In the genomic region with DNA sequence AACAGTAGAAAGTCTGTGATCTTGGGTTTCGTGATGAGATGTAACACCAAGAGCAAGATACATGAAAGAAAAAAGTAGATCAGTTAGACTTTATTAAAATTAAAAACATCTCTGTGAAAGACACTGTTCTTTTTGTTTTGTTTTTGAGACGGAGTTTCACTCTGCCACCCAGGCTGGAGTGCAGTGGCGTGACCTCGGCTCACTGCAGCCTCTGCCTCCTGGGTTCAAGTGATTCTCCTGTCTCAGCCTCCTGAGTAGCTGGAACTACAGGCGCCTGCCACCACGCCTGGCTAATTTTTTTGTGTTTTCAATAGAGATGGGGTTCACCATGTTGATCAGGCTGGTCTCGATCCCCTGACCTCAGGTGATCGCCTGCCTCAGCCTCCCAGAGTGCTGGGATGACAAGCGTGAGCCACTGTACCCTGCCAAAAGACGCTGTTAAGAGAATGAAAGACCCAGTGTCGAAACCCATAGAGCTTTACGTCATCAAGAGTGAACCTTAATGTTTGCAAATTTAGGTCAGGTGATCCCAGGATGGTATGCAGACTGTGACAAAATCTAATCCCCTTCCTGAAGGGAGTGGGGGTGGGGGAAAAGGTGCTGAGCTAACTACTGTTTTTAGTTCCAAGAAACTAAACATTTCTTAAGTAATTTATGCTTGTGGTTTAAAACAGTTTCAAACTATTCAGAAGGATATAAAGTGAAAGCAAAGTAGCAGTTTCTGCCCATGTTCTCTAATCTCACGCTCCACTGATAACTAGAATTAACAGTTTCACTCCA, we compare ENCODE assay signal across 8 cellular contexts. TPM values are rescaled to one million over a fixed set of nuclear protein-coding genes. Genes with fewer than 3 reads are reported as not detected.
A peak's percentile ranks its signal among the peaks of the same experiment; 100 is the strongest.
DNase-seq lines count a peak whose midpoint lies in the region; ATAC-seq and TF ChIP-seq lines count a peak whose summit lies in the region.

No MANE protein-coding gene starts in this region.

- H4K20me1 ChIP-seq in DOHH2 (ENCODE audit: control insufficient read depth, insufficient read depth, low read depth, low read length) = no peaks in the 10 kb centered on the region

- H3K36me3 Mint-ChIP-seq in activated naive CD8-positive, alpha-beta T cell treated with anti-CD3 and anti-CD28 coated beads for 36 hours = peaks cover 6% of the 10 kb centered on the region

- H3K4me3 ChIP-seq in DOHH2 (ENCODE audit: low read length) = peak overlapping the region; percentile 51
- H3K4me3 ChIP-seq in HL-60 (replicated peaks; ENCODE audit: insufficient read depth, low read length) = no peak overlapping the region
- H3K4me3 ChIP-seq in coronary artery = no peak overlapping the region

- H3K27me3 ChIP-seq in DOHH2 (ENCODE audit: control insufficient read depth, low read length) (no peaks in the 10 kb centered on the region), HL-60 (ENCODE audit: insufficient read depth, poor library complexity, severe bottlenecking) (no peaks in the 10 kb centered on the region)

- TF ChIP-seq CTCF in DOHH2 (IDR thresholded peaks at IDR 0.05; ENCODE audit: low read depth, low read length, poor library complexity, severe bottlenecking) (no peak), HL-60 (IDR thresholded peaks at IDR 0.05; ENCODE audit: insufficient read depth, low read length) (no peak), coronary artery (IDR thresholded peaks at IDR 0.05) (no peak)

- H3K79me2 ChIP-seq in DOHH2 (ENCODE audit: control insufficient read depth, low read length) = peaks cover 38% of the 10 kb centered on the region

- H3K9me3 Mint-ChIP-seq in activated naive CD8-positive, alpha-beta T cell treated with anti-CD3 and anti-CD28 coated beads for 36 hours = no peaks in the 10 kb centered on the region

- H3K27me3 Mint-ChIP-seq in activated naive CD8-positive, alpha-beta T cell treated with anti-CD3 and anti-CD28 coated beads for 36 hours = no peaks in the 10 kb centered on the region

- peak overlapping the region; percentile 83 for H3K27ac Mint-ChIP-seq in activated naive CD8-positive, alpha-beta T cell treated with anti-CD3 and anti-CD28 coated beads for 36 hours

- H3K4me1 ChIP-seq in DOHH2 (ENCODE audit: control insufficient read depth, low read length) = peaks cover 43% of the 10 kb centered on the region

- peak; percentile 89 for ATAC-seq in GM21515 (IDR thresholded peaks at IDR 0.05; ENCODE audit: unreplicated experiment)

- H3K27ac ChIP-seq in DOHH2 (ENCODE audit: low read depth, low read length) (peak overlapping the region; percentile 68), HL-60 (replicated peaks) (peak overlapping the region; percentile 54), coronary artery (no peak overlapping the region)

- H3K4me1 Mint-ChIP-seq in activated naive CD8-positive, alpha-beta T cell treated with anti-CD3 and anti-CD28 coated beads for 36 hours = peaks cover 19% of the 10 kb centered on the region

- peaks cover 9% of the 10 kb centered on the region for H3F3A ChIP-seq in DOHH2 (ENCODE audit: control insufficient read depth, insufficient read depth)

- H3K9me3 ChIP-seq in DOHH2 (ENCODE audit: control insufficient read depth, insufficient read depth, low read length) = no peaks in the 10 kb centered on the region

- DNase-seq in HL-60 (ENCODE audit: low read depth in 1 of 2, low spot score in 1 of 2) (peak in 1 of 2 experiments; percentile 59), cerebellum (ENCODE audit: low spot score) (no peak), coronary artery (ENCODE audit: low spot score) (no peak), DMS 273 (lab: John Stamatoyannopoulos, UW; ENCODE audit: unreplicated experiment) (no peak)
- peak; percentile 24 for DNase-seq in activated naive CD8-positive, alpha-beta T cell treated with anti-CD3 and anti-CD28 coated beads for 36 hours
- DNase-seq in stimulated activated CD4-positive, alpha-beta T cell treated with anti-CD3 and anti-CD28 coated beads, Interleukin-2, amount 100 ng/mL, for 4 hours (ENCODE audit: low read depth) = peak; percentile 22

- H3K4me2 ChIP-seq in DOHH2 (ENCODE audit: low read length) = peak overlapping the region; percentile 62

- H3K4me3 Mint-ChIP-seq in activated naive CD8-positive, alpha-beta T cell treated with anti-CD3 and anti-CD28 coated beads for 36 hours = peak overlapping the region; percentile 22

- H3K36me3 ChIP-seq in DOHH2 (ENCODE audit: control insufficient read depth, low read length) = peaks cover 87% of the 10 kb centered on the region

- H3K9me2 ChIP-seq in DOHH2 (replicated peaks; ENCODE audit: control insufficient read depth, low read length) = no peaks in the 10 kb centered on the region

RNA-seq across cellular contexts. Expression of a gene that starts 8.0 kb away (rescaled TPM):
- total RNA-seq in activated naive CD8-positive, alpha-beta T cell treated with anti-CD3 and anti-CD28 coated beads for 36 hours = 10 to 100 TPM; 27.4 to 29.0 TPM
- 31.3 TPM for total RNA-seq in cerebellum

RNA-seq across cellular contexts. Expression of a gene that starts 8.2 kb away (rescaled TPM):
- total RNA-seq in activated naive CD8-positive, alpha-beta T cell treated with anti-CD3 and anti-CD28 coated beads for 36 hours = 10 to 100 TPM; 15.8 to 16.6 TPM
- total RNA-seq in cerebellum = 40.1 TPM

RNA-seq across cellular contexts. Expression of a gene that starts 53.7 kb away (rescaled TPM):
- total RNA-seq in activated naive CD8-positive, alpha-beta T cell treated with anti-CD3 and anti-CD28 coated beads for 36 hours = 10 to 100 TPM; 33.8 to 36.4 TPM
- 17.2 TPM for total RNA-seq in cerebellum

Comparison
In these comparisons a context has a peak if more than half of its experiments do, and no peak if none do; other contexts are left out.
1. H3K27ac ChIP-seq: peak in DOHH2 (single experiment) and HL-60 (single experiment); none in coronary artery (0 of 2).
2. DNase-seq: peak in activated naive CD8-positive, alpha-beta T cell treated with anti-CD3 and anti-CD28 coated beads for 36 hours (single experiment) and stimulated activated CD4-positive, alpha-beta T cell treated with anti-CD3 and anti-CD28 coated beads, Interleukin-2, amount 100 ng/mL, for 4 hours (single experiment); none in cerebellum (single experiment), coronary artery (single experiment) and DMS 273 (single experiment).